Comparison of ENCODE assay signal across 28 cellular contexts in genomic region chr4:111014537-111014936, GRCh38.
DNase-seq lines count a peak whose midpoint lies in the region; ATAC-seq, FAIRE-seq and TF ChIP-seq lines count a peak whose summit lies in the region.
"Had no signal": no experiment of that assay in that cellular context is flagged by ENCODE, and none has a peak within 500 bp of the region (broad histone marks: within the 10 kb centered on the region; RNA-seq: fewer than 3 reads in every experiment).

No MANE protein-coding gene starts in this region.

- ATAC-seq in GM18907 (IDR thresholded peaks at IDR 0.05; ENCODE audit: unreplicated experiment) = no peak
- ATAC-seq: A549, GM12878 had no signal

- H3K23ac ChIP-seq in H1 (ENCODE audit: insufficient read length) = no peak overlapping the region

- no peak overlapping the region for H3K4me2 ChIP-seq in GM23248 (ENCODE audit: unreplicated experiment)
- no peak overlapping the region for H3K4me2 ChIP-seq in H1 (ENCODE audit: insufficient read depth in 1 of 2, low read depth in 2 of 2, low read length in 2 of 2)
- H3K4me2 ChIP-seq: A549, BLaER1 had no signal

- H2AFZ ChIP-seq in GM23248 (0 out of 2 replicates have a peak overlapping the region, but pooled peaks have one; percentile 22), H1 (ENCODE audit: low read length) (peak overlapping the region; percentile 12; the same call in 1 of the 2 replicates)

- H4K8ac ChIP-seq in H1 (ENCODE audit: extremely low read depth, insufficient read depth, low read length) = no peak overlapping the region

- POLR2A ChIA-PET in H1 (lab: Charles Lee; ENCODE audit: partially characterized antibody) = interaction anchor here (1.4 kb wide), 1 partner anchor 10 kb away, joined by 4 read pairs; no protein-coding TSS in a partner anchor
- POLR2A ChIA-PET in activated CD4-positive, alpha-beta memory T cell treated with anti-CD3 and anti-CD28 coated beads, Interleukin-2, amount 10 ng/mL, durations not matched to agents 7 days and 5 days (lab: Charles Lee) = no interaction called here

- DNase-seq in GM23248 (no peak), H1 (ENCODE audit: low read depth in 1 of 2, low spot score in 2 of 2) (no peak), islet precursor cell (peak; percentile 56)
- no peak for DNase-seq in activated CD4-positive, alpha-beta memory T cell treated with anti-CD3 and anti-CD28 coated beads, Interleukin-2, amount 10 ng/mL, durations not matched to agents 7 days and 5 days
- DNase-seq in stimulated activated CD4-positive, alpha-beta T cell treated with anti-CD3 and anti-CD28 coated beads, Interleukin-4, amount 100 ng/mL, for 4 hours = no peak
- DNase-seq: AML-193; BE2C; C1 segment of cervical spinal cord; CD4-positive, alpha-beta memory T cell; CD4-positive, CD25-positive, alpha-beta regulatory T cell; CD8-positive, alpha-beta memory T cell; COR-L47; DMS 273 treated with DMSO at 0.1 percent for 48 hours; DMS153; DMS53; DMS79; DND-41; EL; GDM1 had no signal

- no peak overlapping the region for H4K5ac ChIP-seq in H1 (ENCODE audit: insufficient read length, low read depth, low read length)

- no peak for TF ChIP-seq CTCF in H1 (IDR thresholded peaks at IDR 0.05; ENCODE audit: control extremely low read depth in 1 of 3, insufficient read depth in 1 of 3, low read depth in 1 of 3, low read length in 3 of 3)

- no peaks in the 10 kb centered on the region for H3K23me2 ChIP-seq in H1 (ENCODE audit: low read depth, low read length)

- no peak for TF ChIP-seq POLR2A in H1 (IDR thresholded peaks at IDR 0.05; ENCODE audit: control extremely low read depth in 1 of 2, low read depth in 2 of 2, low read length in 2 of 2)

- no peak overlapping the region for H2BK12ac ChIP-seq in H1 (ENCODE audit: low read depth, low read length)

- no peak overlapping the region for H3K27ac Mint-ChIP-seq in activated CD4-positive, alpha-beta memory T cell treated with anti-CD3 and anti-CD28 coated beads, Interleukin-2, amount 10 ng/mL, durations not matched to agents 7 days and 5 days
- H3K27ac Mint-ChIP-seq: CD14-positive monocyte; CD4-positive, alpha-beta memory T cell; CD4-positive, CD25-positive, alpha-beta regulatory T cell; CD8-positive, alpha-beta memory T cell had no signal

- no peak for TF ChIP-seq RAD21 in H1 (IDR thresholded peaks at IDR 0.05 in 1 of 2, conservative IDR thresholded peaks at IDR 0.05 in 1 of 2; ENCODE audit: low read depth in 2 of 2, low read length in 2 of 2)

- H3K9me3 Mint-ChIP-seq in activated CD4-positive, alpha-beta memory T cell treated with anti-CD3 and anti-CD28 coated beads, Interleukin-2, amount 10 ng/mL, durations not matched to agents 7 days and 5 days = no peaks in the 10 kb centered on the region

- H4K91ac ChIP-seq in H1 (replicated peaks; ENCODE audit: insufficient read length, low read length) = no peak overlapping the region

- H3K4me1 ChIP-seq in GM23248 (ENCODE audit: insufficient read depth) (no peaks in the 10 kb centered on the region), H1 (replicated peaks in 1 of 4; ENCODE audit: control insufficient read depth in 3 of 4, insufficient read depth in 4 of 4, low read length in 3 of 4) (no peaks in the 10 kb centered on the region)
- H3K4me1 ChIP-seq: A549, BE2C, BLaER1 had no signal

- no peaks in the 10 kb centered on the region for H3K4me1 Mint-ChIP-seq in activated CD4-positive, alpha-beta memory T cell treated with anti-CD3 and anti-CD28 coated beads, Interleukin-2, amount 10 ng/mL, durations not matched to agents 7 days and 5 days
- H3K4me1 Mint-ChIP-seq: CD14-positive monocyte; CD4-positive, alpha-beta memory T cell; CD4-positive, CD25-positive, alpha-beta regulatory T cell; CD8-positive, alpha-beta memory T cell had no signal

- no peaks in the 10 kb centered on the region for H3K36me3 Mint-ChIP-seq in activated CD4-positive, alpha-beta memory T cell treated with anti-CD3 and anti-CD28 coated beads, Interleukin-2, amount 10 ng/mL, durations not matched to agents 7 days and 5 days (ENCODE audit: low read depth)
- H3K36me3 Mint-ChIP-seq: CD14-positive monocyte; CD4-positive, alpha-beta memory T cell; CD4-positive, CD25-positive, alpha-beta regulatory T cell; CD8-positive, alpha-beta memory T cell had no signal

- no peak overlapping the region for H2BK120ac ChIP-seq in H1 (replicated peaks; ENCODE audit: low read depth, low read length)

- H2BK20ac ChIP-seq in H1 (ENCODE audit: low read length) = no peak overlapping the region

- H3K9me2 ChIP-seq in GM23248 (ENCODE audit: insufficient read depth) = no peaks in the 10 kb centered on the region

- no peaks in the 10 kb centered on the region for H3K27me3 Mint-ChIP-seq in activated CD4-positive, alpha-beta memory T cell treated with anti-CD3 and anti-CD28 coated beads, Interleukin-2, amount 10 ng/mL, durations not matched to agents 7 days and 5 days
- H3K27me3 Mint-ChIP-seq: CD4-positive, alpha-beta memory T cell; CD4-positive, CD25-positive, alpha-beta regulatory T cell had no signal

- H3K79me2 ChIP-seq in GM23248 (ENCODE audit: insufficient read depth) (no peaks in the 10 kb centered on the region), H1 (ENCODE audit: control insufficient read depth in 1 of 2, insufficient read depth in 2 of 2, low read length in 2 of 2) (no peaks in the 10 kb centered on the region)

- H3F3A ChIP-seq in GM23248 (ENCODE audit: insufficient read depth) = no peaks in the 10 kb centered on the region

- H3K56ac ChIP-seq in H1 (replicated peaks; ENCODE audit: insufficient read length, low read depth, low read length) = no peak overlapping the region

- H3K27me3 ChIP-seq in GM23248 (replicated peaks; ENCODE audit: insufficient read depth) (no peaks in the 10 kb centered on the region), H1 (replicated peaks in 1 of 4; ENCODE audit: control insufficient read depth in 3 of 4, extremely low read depth in 1 of 4, insufficient read depth in 3 of 4, low read length in 3 of 4) (peaks cover 0 to 1% (median 0%) of the 10 kb centered on the region in 4 experiments; a peak in 2 of 7 replicates)
- H3K27me3 ChIP-seq: BLaER1 had no signal

- in situ Hi-C loops in GM23248 (cut with MboI) = no loop called here

- H3K4me3 ChIP-seq in GM23248 (no peak overlapping the region), H1 (ENCODE audit: extremely low read depth in 1 of 4, insufficient read depth in 2 of 4, low read depth in 3 of 4, low read length in 4 of 4) (no peak overlapping the region)
- H3K4me3 ChIP-seq: A549, BLaER1, GM12878 had no signal

- no peak overlapping the region for H3K4ac ChIP-seq in H1 (replicated peaks; ENCODE audit: insufficient read length, low read depth, low read length)

- WGBS in GM23248 (ENCODE audit: low coverage in 1 of 2, low lambda C conversion rate in 2 of 2, missing lambda C conversion rate in 2 of 2), 2 experiments = 85 to 94% methylated on average over 1 of the region's 1 CpG
- WGBS in H1 (ENCODE audit: extremely low coverage in 1 of 2, insufficient coverage in 1 of 2, insufficient read length in 1 of 2, insufficient replicate concordance in 2 of 2, low coverage in 1 of 2, low lambda C conversion rate in 2 of 2, missing lambda C conversion rate in 1 of 2), 2 experiments = 84% methylated on average over 1 of the region's 1 CpG; no CpG with 5 or more reads in 1 of the 2 experiments

- no peak for FAIRE-seq in H1 (lab: Jason Lieb, UNC)
- FAIRE-seq: A549, GM12878, GM12892, GM18507, GM19239 had no signal

- H3K9ac ChIP-seq in GM23248 = no peak overlapping the region
- no peak overlapping the region for H3K9ac ChIP-seq in H1 (replicated peaks in 1 of 4; ENCODE audit: extremely low read depth in 1 of 4, low read depth in 3 of 4, low read length in 3 of 4)
- H3K9ac ChIP-seq: BLaER1 had no signal

- no peak overlapping the region for H2AK5ac ChIP-seq in H1 (ENCODE audit: low read depth, low read length)

- CTCF ChIA-PET in H1 (lab: Charles Lee; ENCODE audit: partially characterized antibody) = no interaction called here
- CTCF ChIA-PET in activated CD4-positive, alpha-beta memory T cell treated with anti-CD3 and anti-CD28 coated beads, Interleukin-2, amount 10 ng/mL, durations not matched to agents 7 days and 5 days (lab: Charles Lee) = no interaction called here

- no peak overlapping the region for H3K27ac ChIP-seq in GM23248
- no peak overlapping the region for H3K27ac ChIP-seq in H1 (ENCODE audit: low read depth, low read length)
- H3K27ac ChIP-seq: 22Rv1, A549, BLaER1 had no signal

- H4K20me1 ChIP-seq in GM23248 (ENCODE audit: insufficient read depth) (no peaks in the 10 kb centered on the region; the same call in 1 of the 2 replicates), H1 (replicated peaks in 1 of 2; ENCODE audit: control insufficient read depth in 1 of 2, insufficient read depth in 2 of 2, low read length in 2 of 2) (no peaks in the 10 kb centered on the region)
- H4K20me1 ChIP-seq: BLaER1 had no signal

- H2BK5ac ChIP-seq in H1 (ENCODE audit: low read depth, low read length) = no peak overlapping the region

- no peak overlapping the region for H3K4me3 Mint-ChIP-seq in activated CD4-positive, alpha-beta memory T cell treated with anti-CD3 and anti-CD28 coated beads, Interleukin-2, amount 10 ng/mL, durations not matched to agents 7 days and 5 days
- H3K4me3 Mint-ChIP-seq: CD14-positive monocyte; CD4-positive, alpha-beta memory T cell; CD8-positive, alpha-beta memory T cell had no signal

- no peaks in the 10 kb centered on the region for H3K9me3 ChIP-seq in GM23248 (ENCODE audit: low read depth)
- H3K9me3 ChIP-seq in H1 (ENCODE audit: insufficient read depth in 2 of 2, low read depth in 1 of 2, low read length in 1 of 2) = no peaks in the 10 kb centered on the region
- H3K9me3 ChIP-seq: A549, BE2C, BLaER1 had no signal

- H3K36me3 ChIP-seq in GM23248 (ENCODE audit: low read depth) (no peaks in the 10 kb centered on the region), H1 (ENCODE audit: control insufficient read depth in 2 of 4, insufficient read depth in 4 of 4, low read length in 3 of 4) (no peaks in the 10 kb centered on the region)
- H3K36me3 ChIP-seq: BE2C, BLaER1 had no signal

- no peak overlapping the region for H3K18ac ChIP-seq in H1 (ENCODE audit: extremely low read depth, low read length)

- H3K79me1 ChIP-seq in H1 (ENCODE audit: low read depth, low read length) = no peaks in the 10 kb centered on the region

- H2BK15ac ChIP-seq in H1 (ENCODE audit: low read length) = no peak overlapping the region

- no peak for TF ChIP-seq EP300 in H1 (IDR thresholded peaks at IDR 0.05; ENCODE audit: borderline replicate concordance in 1 of 2, low read depth in 2 of 2, low read length in 2 of 2)

- H3K14ac ChIP-seq in H1 (ENCODE audit: insufficient read length) = no peak overlapping the region

TF ChIP-seq in H1, 55 proteins besides CTCF, POLR2A, EP300 and RAD21 (continues in another document):
- TF ChIP-seq POU5F1 (IDR thresholded peaks at IDR 0.05; ENCODE audit: low read depth, low read length) (no peak), BRCA1 (IDR thresholded peaks at IDR 0.05; ENCODE audit: low read depth, low read length) (no peak), ATF3 (IDR thresholded peaks at IDR 0.05; ENCODE audit: insufficient read depth, low read depth, low read length) (no peak), GABPA (IDR thresholded peaks at IDR 0.05; ENCODE audit: borderline replicate concordance, insufficient read depth, low read length) (no peak), SP4 (IDR thresholded peaks at IDR 0.05; ENCODE audit: low read length) (no peak)
